ENCODE assay signal across 8 cellular contexts in genomic region chr12:101280006-101280505, GRCh38. TPM values are rescaled to one million over a fixed set of nuclear protein-coding genes. Genes with fewer than 3 reads are reported as not detected.
DNase-seq lines count a peak whose midpoint lies in the region; TF ChIP-seq lines count a peak whose summit lies in the region.

Gene UTP20 (plus strand): TSS chr12:101280105. CDS start chr12:101280283, 178 bp downstream.

- peak within 1 kb of the TSS; percentile 54; the same call in 1 of the 2 replicates for H3K27ac ChIP-seq in MM.1S (ENCODE audit: low read length)
- peak within 1 kb of the TSS; percentile 48 for H3K27ac ChIP-seq in neural progenitor cell
- no peak within 1 kb of the TSS for H3K27ac ChIP-seq in stomach smooth muscle (ENCODE audit: low read length)

- H2AFZ ChIP-seq in MM.1S (ENCODE audit: low read length) (peak within 1 kb of the TSS; percentile 71), neural progenitor cell (replicated peaks) (peak within 1 kb of the TSS; percentile 98)

- no peaks in the 10 kb centered on the region for H3K36me3 Mint-ChIP-seq in neural progenitor cell

- DNase-seq in GF-D8 (lab: John Stamatoyannopoulos, UW) (peak; percentile 68), HCEC 1CT (peak; percentile 82), MM.1S (peak; percentile 93), SIG-M5 treated with dmso at 0.1 percent for 504 hours (lab: John Stamatoyannopoulos, UW; ENCODE audit: unreplicated experiment) (peak; percentile 86), activated gamma-delta T cell (lab: John Stamatoyannopoulos, UW) (peak; percentile 82), foreskin fibroblast (peak; percentile 82 to 95), neural progenitor cell (ENCODE audit: low spot score) (peak; percentile 95)

- H3K9me2 ChIP-seq in MM.1S (replicated peaks; ENCODE audit: insufficient read depth, low read length), result no peaks in the 10 kb centered on the region

- H3K27ac Mint-ChIP-seq in neural progenitor cell, result no peak within 1 kb of the TSS

- H3K4me3 Mint-ChIP-seq in neural progenitor cell, result peak within 1 kb of the TSS; percentile 97

- peaks cover 3% of the 10 kb centered on the region for H3K27me3 Mint-ChIP-seq in neural progenitor cell (ENCODE audit: insufficient read depth, low read depth)

- H3K4me1 ChIP-seq in MM.1S (ENCODE audit: low read length) (peaks cover 8% of the 10 kb centered on the region), neural progenitor cell (peaks cover 6% of the 10 kb centered on the region), stomach smooth muscle (ENCODE audit: control insufficient read depth, insufficient read depth, low read length) (peaks cover 7% of the 10 kb centered on the region)

- H3K27me3 ChIP-seq in MM.1S (replicated peaks; ENCODE audit: insufficient read depth, low read length) (no peaks in the 10 kb centered on the region), neural progenitor cell (peaks cover 15% of the 10 kb centered on the region), stomach smooth muscle (ENCODE audit: control insufficient read depth in 1 of 2, insufficient read depth in 2 of 2, low read length in 2 of 2) (no peaks in the 10 kb centered on the region)

- TF ChIP-seq CTCF in MM.1S (IDR thresholded peaks at IDR 0.05; ENCODE audit: low read length), result no peak
- no peak for TF ChIP-seq CTCF in foreskin fibroblast (IDR thresholded peaks at IDR 0.05; ENCODE audit: low read depth, low read length)
- no peak for TF ChIP-seq CTCF in neural progenitor cell (IDR thresholded peaks at IDR 0.05)

- peaks cover 7% of the 10 kb centered on the region for H3K4me1 Mint-ChIP-seq in neural progenitor cell

- H3K36me3 ChIP-seq in MM.1S (replicated peaks; ENCODE audit: insufficient read depth, low read length) (peaks cover 4% of the 10 kb centered on the region), neural progenitor cell (peaks cover 2% of the 10 kb centered on the region), stomach smooth muscle (ENCODE audit: control insufficient read depth in 2 of 2, insufficient read depth in 2 of 2, low read length in 2 of 2) (peaks cover 4 to 9% of the 10 kb centered on the region in 2 donors)

- H3K9ac ChIP-seq in MM.1S (ENCODE audit: low read length) (peak within 1 kb of the TSS; percentile 72), neural progenitor cell (peak within 1 kb of the TSS; percentile 88), stomach smooth muscle (ENCODE audit: low read length in 2 of 2) (peak within 1 kb of the TSS; percentile 84 to 90)

- H4K20me1 ChIP-seq in MM.1S (ENCODE audit: insufficient read depth, low read length), result no peaks in the 10 kb centered on the region
- H4K20me1 ChIP-seq in neural progenitor cell (ENCODE audit: low read depth), result no peaks in the 10 kb centered on the region

- H3K4me3 ChIP-seq in MM.1S (ENCODE audit: low read length) (peak within 1 kb of the TSS; percentile 84), foreskin fibroblast (ENCODE audit: low read depth in 1 of 2, low read length in 2 of 2) (peak within 1 kb of the TSS; percentile 86 to 95), neural progenitor cell (peak within 1 kb of the TSS; percentile 98), stomach smooth muscle (ENCODE audit: low read length in 2 of 2) (peak within 1 kb of the TSS; percentile 100)

- H3K9me3 ChIP-seq in MM.1S (replicated peaks; ENCODE audit: insufficient read depth, low read length) (no peaks in the 10 kb centered on the region), neural progenitor cell (ENCODE audit: low read depth) (no peaks in the 10 kb centered on the region), stomach smooth muscle (ENCODE audit: control insufficient read depth in 2 of 2, low read length in 2 of 2) (no peaks in the 10 kb centered on the region)

- H3F3A ChIP-seq in MM.1S (ENCODE audit: insufficient read depth, low read length) (0 out of 2 replicates have a peak, but pooled peaks cover 4% of the 10 kb centered on the region), neural progenitor cell (ENCODE audit: low read depth) (no peaks in the 10 kb centered on the region)

- H3K4me2 ChIP-seq in MM.1S (ENCODE audit: low read depth, low read length), result peak within 1 kb of the TSS; percentile 64
- peak within 1 kb of the TSS; percentile 79 for H3K4me2 ChIP-seq in neural progenitor cell

- H3K9me3 Mint-ChIP-seq in neural progenitor cell, result no peaks in the 10 kb centered on the region

- H3K79me2 ChIP-seq in MM.1S (ENCODE audit: low read length) (peaks cover 50% of the 10 kb centered on the region), neural progenitor cell (ENCODE audit: low read depth) (peaks cover 27% of the 10 kb centered on the region)

RNA-seq across cellular contexts. Expression of gene UTP20, which starts in this region (rescaled TPM):
- total RNA-seq in neural progenitor cell (ENCODE audit: low replicate concordance), result 16.3 and 19.3 TPM in 2 replicates
